In the genomic region with DNA sequence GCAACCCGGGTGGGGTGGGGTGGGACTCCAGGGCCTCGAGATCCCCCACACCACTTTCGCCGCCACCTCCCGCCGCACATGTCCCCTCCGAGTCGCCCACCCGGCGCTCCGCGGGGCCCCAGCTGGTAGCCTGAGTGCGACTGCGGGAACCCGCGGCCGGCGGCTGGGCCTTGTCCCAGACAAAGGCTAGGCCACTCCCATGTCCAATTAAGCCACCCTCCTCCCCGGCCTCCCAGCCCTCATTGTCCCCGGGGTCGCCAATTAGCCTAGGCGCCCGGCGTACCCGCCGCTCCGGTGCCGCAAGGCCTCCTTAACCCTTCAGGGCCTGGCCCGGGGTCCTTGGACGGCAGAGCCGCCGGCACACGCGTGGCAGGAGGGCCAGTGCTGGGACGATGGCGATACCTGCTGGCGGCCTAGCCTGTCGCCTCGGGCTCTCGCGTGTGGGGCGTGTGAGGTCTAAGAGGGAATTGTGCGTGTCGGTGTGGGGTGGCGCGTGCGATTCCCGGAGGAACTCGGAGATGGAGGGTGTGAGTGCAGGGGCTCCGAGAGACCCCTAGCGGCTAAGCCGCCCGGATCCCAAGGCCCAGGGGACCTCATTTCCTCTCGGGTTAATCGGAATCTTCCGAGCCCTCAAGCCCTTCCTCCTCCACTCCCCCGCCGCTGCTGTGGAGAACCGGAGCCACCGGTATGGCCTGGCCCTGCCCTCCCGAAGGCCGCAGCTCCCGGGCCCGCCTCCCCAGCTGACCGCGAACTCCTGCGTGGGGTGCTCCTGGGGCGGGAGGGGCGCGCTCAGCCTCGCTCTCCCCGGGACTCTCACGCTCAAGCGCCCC, we compare ENCODE assay signal across 8 cellular contexts. TPM values are rescaled to one million over a fixed set of nuclear protein-coding genes. Genes with fewer than 3 reads are reported as not detected.
DNase-seq lines count a peak whose midpoint lies in the region; ATAC-seq and TF ChIP-seq lines count a peak whose summit lies in the region.

No MANE protein-coding gene starts in this region.

- H3K4me3 ChIP-seq in AG04449 (ENCODE audit: low read depth, low read length) (peak overlapping the region; percentile 60), GM12875 (ENCODE audit: low read depth, low read length) (peak overlapping the region; percentile 50), skeletal muscle tissue (ENCODE audit: low read length in 3 of 3) (peak overlapping the region; percentile 65 to 73 (median 69))

- ATAC-seq in HG02623 (IDR thresholded peaks at IDR 0.05; ENCODE audit: unreplicated experiment): no peak

- POLR2A ChIA-PET in AG04449 (lab: Yijun Ruan, JAX): interaction anchor here (1.3 kb wide), 1 partner anchor 10 kb away, joined by 6 read pairs; no protein-coding TSS in a partner anchor

- peaks cover 21 to 52% (median 21%) of the 10 kb centered on the region in 3 donors for H3K27me3 ChIP-seq in skeletal muscle tissue (ENCODE audit: control insufficient read depth in 3 of 3, insufficient read depth in 3 of 3, low read length in 3 of 3)

- H3K9me3 ChIP-seq in skeletal muscle tissue (ENCODE audit: control insufficient read depth in 3 of 3, low read length in 3 of 3): no peaks in the 10 kb centered on the region

- CTCF ChIA-PET in AG04449 (lab: Yijun Ruan, JAX): interaction anchor here (0.6 to 12.5 kb wide), 42 partner anchors 9 to 666 kb away, joined by 3 to 241 read pairs (median 5); a partner anchor contains a TSS

- TF ChIP-seq CTCF in AG04449 (IDR thresholded peaks at IDR 0.05; ENCODE audit: insufficient read depth, low read length, missing control alignments) (no peak), GM12875 (IDR thresholded peaks at IDR 0.05; ENCODE audit: borderline replicate concordance, insufficient read depth, low read depth, low read length) (peak; percentile 18; the same call in 1 of the 2 replicates)

- DNase-seq in AG04449 (ENCODE audit: low read depth, low spot score) (no peak), NCI-H460 (ENCODE audit: extremely low read depth, low read depth) (peak; percentile 52), astrocyte of the hippocampus (ENCODE audit: low read depth, low spot score) (peak; percentile 74), iPS-NIHi11 (ENCODE audit: low spot score) (peak; percentile 55), NCI-H1048 (lab: John Stamatoyannopoulos, UW) (no peak)

- peak overlapping the region; percentile 33 to 85 (median 82) for H3K9ac ChIP-seq in skeletal muscle tissue (ENCODE audit: low read depth in 1 of 3, low read length in 3 of 3)

- peaks cover 44 to 56% (median 47%) of the 10 kb centered on the region in 3 donors for H3K4me1 ChIP-seq in skeletal muscle tissue (ENCODE audit: control insufficient read depth in 3 of 3, insufficient read depth in 3 of 3, low read length in 3 of 3)

- peak overlapping the region; percentile 69 for H3K27ac ChIP-seq in skeletal muscle tissue (ENCODE audit: low read depth, low read length)

- H3K36me3 ChIP-seq in skeletal muscle tissue (ENCODE audit: control insufficient read depth in 3 of 3, insufficient read depth in 3 of 3, low read length in 3 of 3): no peaks in the 10 kb centered on the region

RNA-seq across cellular contexts. Expression of a gene that starts 11.7 kb away (rescaled TPM):
- total RNA-seq in NCI-H460 (2014; rRNA removed; shearing (Covaris generic)): 9.9 and 11.1 TPM in 2 replicates
- 10.1 and 11.7 TPM in 2 replicates for polyA plus RNA-seq in NCI-H460 (2014; cell fraction: nucleus; rRNA removed)
- total RNA-seq in skeletal muscle tissue: 5.2 TPM

RNA-seq across cellular contexts. Expression of a gene that starts 40.9 kb away (rescaled TPM):
- total RNA-seq in NCI-H460 (2014; rRNA removed; shearing (Covaris generic)): 0.07 and 0.20 TPM in 2 replicates
- not detected in 2 replicates for polyA plus RNA-seq in NCI-H460 (2014; cell fraction: nucleus; rRNA removed)
- total RNA-seq in skeletal muscle tissue: 8.4 TPM

Comparison
In these comparisons a context has a peak if more than half of its experiments do, and no peak if none do; other contexts are left out.
1. DNase-seq: peak in NCI-H460 (single experiment), astrocyte of the hippocampus (single experiment) and iPS-NIHi11 (single experiment); none in AG04449 (single experiment) and NCI-H1048 (single experiment).
2. Peak in every context shown above with its lines, with median percentiles within 50 percentile points of each other: H3K4me3 ChIP-seq.